In the genomic region with DNA sequence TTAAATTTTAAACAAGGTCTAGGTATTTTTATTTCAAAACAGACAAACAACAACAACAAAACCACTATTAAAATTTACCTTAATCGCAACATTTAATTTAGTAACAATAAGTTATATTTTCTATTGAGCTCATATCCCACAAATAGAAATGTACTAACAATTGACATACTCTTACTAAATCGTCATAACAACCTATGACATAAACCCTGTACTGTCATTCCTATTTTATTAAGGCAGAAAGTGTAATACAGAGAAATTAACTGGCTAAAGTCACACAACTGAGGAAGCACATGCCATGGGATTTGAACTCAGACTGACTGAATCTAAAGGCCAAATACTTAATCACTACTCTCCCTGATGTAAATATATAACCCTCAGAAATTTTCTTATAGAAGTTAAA, we compare ENCODE assay signal across 2 cellular contexts.
TF ChIP-seq lines count a peak whose summit lies in the region.

No MANE protein-coding gene starts in this region.

TF ChIP-seq in A549, 52 proteins besides CTCF, POLR2A, EP300 and RAD21:
- no peak for TF ChIP-seq GATA3 (IDR thresholded peaks at IDR 0.05; ENCODE audit: borderline replicate concordance)
- no peak for TF ChIP-seq HOXB13 (CRISPR knock-in tag; IDR thresholded peaks at IDR 0.05; ENCODE audit: low read depth)
- no peak for TF ChIP-seq PHF8 (IDR thresholded peaks at IDR 0.05; ENCODE audit: borderline replicate concordance, low read depth)
- no peak for TF ChIP-seq CBX8 (IDR thresholded peaks at IDR 0.05)
- TF ChIP-seq RNF2 (IDR thresholded peaks at IDR 0.05; ENCODE audit: borderline replicate concordance, low read depth), result no peak
- TF ChIP-seq RARB (CRISPR knock-in tag; IDR thresholded peaks at IDR 0.05), result no peak
TF ChIP-seq in A549: peak in this region for 0.

TF ChIP-seq in endothelial cell of umbilical vein, 7 proteins besides CTCF, POLR2A, EP300 and RAD21:
- TF ChIP-seq FOS (IDR thresholded peaks at IDR 0.05; ENCODE audit: borderline replicate concordance, insufficient read depth, low read length), result no peak
- TF ChIP-seq MYC (IDR thresholded peaks at IDR 0.05; ENCODE audit: low read depth, low read length), result no peak
- no peak for TF ChIP-seq POLR2AphosphoS5 (IDR thresholded peaks at IDR 0.05; ENCODE audit: insufficient read depth, low read depth, low read length)
- TF ChIP-seq EZH2 (IDR thresholded peaks at IDR 0.05; ENCODE audit: borderline replicate concordance, low read depth, low read length, severe bottlenecking), result no peak
- TF ChIP-seq, protein P1, sequence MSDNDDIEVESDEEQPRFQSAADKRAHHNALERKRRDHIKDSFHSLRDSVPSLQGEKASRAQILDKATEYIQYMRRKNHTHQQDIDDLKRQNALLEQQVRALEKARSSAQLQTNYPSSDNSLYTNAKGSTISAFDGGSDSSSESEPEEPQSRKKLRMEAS (IDR thresholded peaks at IDR 0.05; ENCODE audit: insufficient read depth, insufficient read length), result no peak
- TF ChIP-seq JUN (IDR thresholded peaks at IDR 0.05; ENCODE audit: borderline replicate concordance, insufficient read depth, insufficient read length, low read depth), result no peak
- no peak for TF ChIP-seq GATA2 (IDR thresholded peaks at IDR 0.05; ENCODE audit: insufficient read depth, insufficient read length, low read depth, low read length)
